14 cellular contexts compared by ENCODE assay signal in the genomic region with DNA sequence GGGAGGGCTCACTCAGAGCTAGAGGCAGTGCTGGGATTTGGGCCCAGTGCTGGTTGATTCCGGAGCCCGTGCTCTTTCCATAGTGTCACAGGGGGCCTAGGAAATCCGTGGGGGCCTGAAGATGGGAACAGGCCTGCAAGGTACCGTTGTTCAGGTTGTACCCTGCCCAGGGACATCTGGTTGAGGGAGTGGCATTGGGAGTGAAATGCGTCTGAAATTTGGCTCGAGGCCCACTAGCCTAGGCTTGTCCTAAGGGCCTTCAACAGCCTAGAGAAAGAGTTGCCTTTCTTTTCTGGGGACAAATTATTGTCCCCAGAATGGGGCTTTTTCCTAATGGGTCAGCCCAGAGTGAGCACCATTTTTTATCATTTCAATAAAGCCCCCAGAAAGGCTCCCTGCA. TPM values are rescaled to one million over a fixed set of nuclear protein-coding genes. Genes with fewer than 3 reads are reported as not detected.
DNase-seq lines count a peak whose midpoint lies in the region; ATAC-seq and TF ChIP-seq lines count a peak whose summit lies in the region.
"Had no signal": no experiment of that assay in that cellular context is flagged by ENCODE, and none has a peak within 500 bp of the region (broad histone marks: within the 10 kb centered on the region; RNA-seq: fewer than 3 reads in every experiment).

No MANE protein-coding gene starts in this region.

- no peak overlapping the region for H3K27ac Mint-ChIP-seq in activated CD4-positive, alpha-beta memory T cell treated with anti-CD3 and anti-CD28 coated beads for 36 hours
- H3K27ac Mint-ChIP-seq: CD4-positive, alpha-beta T cell; HFFc6 had no signal

- POLR2A ChIA-PET in activated CD4-positive, alpha-beta memory T cell treated with anti-CD3 and anti-CD28 coated beads for 36 hours (lab: Charles Lee) = no interaction called here

- intact Hi-C loops in posterior vena cava (cut with DNase I) = loop anchor here in 1 of 2 donors (10.0 kb wide), 1 partner anchor 1912 kb away; the partner anchor contains the start of gene ASCL4
- intact Hi-C loops in activated CD4-positive, alpha-beta memory T cell treated with anti-CD3 and anti-CD28 coated beads for 36 hours (cut with micrococcal nuclease) = no loop called here

- DNase-seq in NCI-H524 (lab: John Stamatoyannopoulos, UW) = peak; percentile 11 to 12
- no peak for DNase-seq in NCI-H524 treated with DMSO at 0.1 percent for 48 hours (lab: John Stamatoyannopoulos, UW)
- peak; percentile 56 to 64 for DNase-seq in erythroblast (lab: John Stamatoyannopoulos, UW)
- peak; percentile 44 for DNase-seq in posterior vena cava (ENCODE audit: low spot score)
- no peak for DNase-seq in GM10266 (ENCODE audit: extremely low spot score)
- no peak for DNase-seq in activated CD4-positive, alpha-beta memory T cell treated with anti-CD3 and anti-CD28 coated beads for 36 hours
- DNase-seq: ACHN; CD4-positive, alpha-beta T cell; DND-41; GDM1; HCEC 1CT; HFFc6; IMR-90 had no signal

- peaks cover 2% of the 10 kb centered on the region for H3K27me3 Mint-ChIP-seq in activated CD4-positive, alpha-beta memory T cell treated with anti-CD3 and anti-CD28 coated beads for 36 hours

- ATAC-seq in HG03354 (IDR thresholded peaks at IDR 0.05; ENCODE audit: poor library complexity, severe bottlenecking, unreplicated experiment) = no peak

- H3K36me3 Mint-ChIP-seq in activated CD4-positive, alpha-beta memory T cell treated with anti-CD3 and anti-CD28 coated beads for 36 hours = no peaks in the 10 kb centered on the region

- CTCF ChIA-PET in activated CD4-positive, alpha-beta memory T cell treated with anti-CD3 and anti-CD28 coated beads for 36 hours (lab: Charles Lee) = no interaction called here

- TF ChIP-seq CTCF in GM10266 (IDR thresholded peaks at IDR 0.05; ENCODE audit: control insufficient read depth, insufficient read depth, low read depth, missing control alignments) = no peak

- H3K4me1 Mint-ChIP-seq in activated CD4-positive, alpha-beta memory T cell treated with anti-CD3 and anti-CD28 coated beads for 36 hours (ENCODE audit: low read depth) = no peaks in the 10 kb centered on the region

- H3K4me3 Mint-ChIP-seq in activated CD4-positive, alpha-beta memory T cell treated with anti-CD3 and anti-CD28 coated beads for 36 hours = no peak overlapping the region
- H3K4me3 Mint-ChIP-seq: CD4-positive, alpha-beta T cell; HFFc6 had no signal

- TF ChIP-seq POLR2A in erythroblast (IDR thresholded peaks at IDR 0.05; ENCODE audit: low read length) = no peak

- H3K9me3 Mint-ChIP-seq in activated CD4-positive, alpha-beta memory T cell treated with anti-CD3 and anti-CD28 coated beads for 36 hours = no peaks in the 10 kb centered on the region
- H3K9me3 Mint-ChIP-seq: HFFc6 had no signal

RNA-seq across cellular contexts. Expression of gene FAM222A, which starts 26.4 kb away (rescaled TPM):
- total RNA-seq in posterior vena cava = under 1 TPM; 0.62 to 0.79 TPM
- total RNA-seq in activated CD4-positive, alpha-beta memory T cell treated with anti-CD3 and anti-CD28 coated beads for 36 hours = under 1 TPM; 0.29 to 0.55 TPM

Comparison
In these comparisons a context has a peak if more than half of its experiments do, and no peak if none do; other contexts are left out.
1. DNase-seq: peak in NCI-H524 (2 of 2), erythroblast (2 of 2) and posterior vena cava (single experiment); none in NCI-H524 treated with DMSO at 0.1 percent for 48 hours (single experiment), GM10266 (single experiment) and activated CD4-positive, alpha-beta memory T cell treated with anti-CD3 and anti-CD28 coated beads for 36 hours (single experiment).